In genomic region chr11:98003606-98004371, GRCh38 we compare ENCODE assay signal across 17 cellular contexts.
DNase-seq lines count a peak whose midpoint lies in the region; FAIRE-seq and TF ChIP-seq lines count a peak whose summit lies in the region.
"Had no signal": no experiment of that assay in that cellular context is flagged by ENCODE, and none has a peak within 500 bp of the region (broad histone marks: within the 10 kb centered on the region; RNA-seq: fewer than 3 reads in every experiment).

No MANE protein-coding gene starts in this region.

- H2BK120ac ChIP-seq in H9 (ENCODE audit: low read depth, low read length, poor library complexity, severe bottlenecking) (no peak overlapping the region), H1 (replicated peaks; ENCODE audit: low read depth, low read length) (no peak overlapping the region)

- H2BK15ac ChIP-seq in H9 (ENCODE audit: low read depth, low read length): no peak overlapping the region
- H2BK15ac ChIP-seq in H1 (ENCODE audit: low read length): no peak overlapping the region

- H2AFZ ChIP-seq in H9 (ENCODE audit: low read length): peak overlapping the region; percentile 62
- H2AFZ ChIP-seq in H1 (ENCODE audit: low read length): peak overlapping the region; percentile 57; the same call in 1 of the 2 replicates
- H2AFZ ChIP-seq in neural progenitor cell (replicated peaks): peak overlapping the region; percentile 77

- H3K4me2 ChIP-seq in H9 (ENCODE audit: insufficient read depth, insufficient read length, low read length) (no peak overlapping the region), H1 (ENCODE audit: insufficient read depth in 1 of 2, low read depth in 2 of 2, low read length in 2 of 2) (no peak overlapping the region), neural progenitor cell (no peak overlapping the region)

- no peak overlapping the region for H3K14ac ChIP-seq in H9 (ENCODE audit: insufficient read depth, low read length)
- no peak overlapping the region for H3K14ac ChIP-seq in H1 (ENCODE audit: insufficient read length)

- no peaks in the 10 kb centered on the region for H3K36me3 ChIP-seq in MG63
- H3K36me3 ChIP-seq in H1 (ENCODE audit: control insufficient read depth in 2 of 4, insufficient read depth in 4 of 4, low read length in 3 of 4): no peaks in the 10 kb centered on the region
- H3K36me3 ChIP-seq in neural progenitor cell: no peaks in the 10 kb centered on the region

- TF ChIP-seq EP300 in H1 (IDR thresholded peaks at IDR 0.05; ENCODE audit: borderline replicate concordance in 1 of 2, low read depth in 2 of 2, low read length in 2 of 2): no peak

- H3F3A ChIP-seq in neural progenitor cell (ENCODE audit: low read depth): no peaks in the 10 kb centered on the region

- no peaks in the 10 kb centered on the region for H3K79me1 ChIP-seq in H9 (ENCODE audit: insufficient read depth, low read depth, low read length, poor library complexity, severe bottlenecking)
- no peaks in the 10 kb centered on the region for H3K79me1 ChIP-seq in H1 (ENCODE audit: low read depth, low read length)

- H3K4me3 ChIP-seq in MG63 (peak overlapping the region; percentile 31), H1 (ENCODE audit: extremely low read depth in 1 of 4, insufficient read depth in 2 of 4, low read depth in 3 of 4, low read length in 4 of 4) (no peak overlapping the region), neural progenitor cell (no peak overlapping the region), foreskin fibroblast (ENCODE audit: low read depth in 1 of 2, low read length in 2 of 2) (no peak overlapping the region)

- CTCF ChIA-PET in H1 (lab: Charles Lee; ENCODE audit: partially characterized antibody): no interaction called here

- H4K5ac ChIP-seq in H9 (ENCODE audit: insufficient read length, low read depth, low read length) (no peak overlapping the region), H1 (ENCODE audit: insufficient read length, low read depth, low read length) (no peak overlapping the region)

- H3K23me2 ChIP-seq in H9 (ENCODE audit: insufficient read length, low read depth, low read length, poor library complexity, severe bottlenecking): no peaks in the 10 kb centered on the region
- H3K23me2 ChIP-seq in H1 (ENCODE audit: low read depth, low read length): no peaks in the 10 kb centered on the region

- H3K36me3 Mint-ChIP-seq in H9 (ENCODE audit: insufficient read depth in 1 of 3, low read depth in 3 of 3) (no peaks in the 10 kb centered on the region), neural progenitor cell (no peaks in the 10 kb centered on the region)

- POLR2A ChIA-PET in H1 (lab: Charles Lee; ENCODE audit: partially characterized antibody): no interaction called here

- no peak overlapping the region for H3K4me3 Mint-ChIP-seq in H9
- H3K4me3 Mint-ChIP-seq in neural progenitor cell: no peak overlapping the region
- H3K4me3 Mint-ChIP-seq: B cell; CD4-positive, alpha-beta T cell had no signal

- H3K9me3 ChIP-seq in H9 (ENCODE audit: control insufficient read depth, low read depth, low read length): no peaks in the 10 kb centered on the region
- H3K9me3 ChIP-seq in MG63: no peaks in the 10 kb centered on the region
- H3K9me3 ChIP-seq in H1 (ENCODE audit: insufficient read depth in 2 of 2, low read depth in 1 of 2, low read length in 1 of 2): no peaks in the 10 kb centered on the region
- H3K9me3 ChIP-seq in neural progenitor cell (ENCODE audit: low read depth): no peaks in the 10 kb centered on the region

- TF ChIP-seq CTCF in H9 (conservative IDR thresholded peaks at IDR 0.05) (no peak), H1 (IDR thresholded peaks at IDR 0.05; ENCODE audit: control extremely low read depth in 1 of 3, insufficient read depth in 1 of 3, low read depth in 1 of 3, low read length in 3 of 3) (no peak), neural progenitor cell (IDR thresholded peaks at IDR 0.05) (no peak), foreskin fibroblast (IDR thresholded peaks at IDR 0.05; ENCODE audit: low read depth, low read length) (no peak)

- H4K8ac ChIP-seq in H9 (replicated peaks; ENCODE audit: insufficient read length, low read depth, low read length) (no peak overlapping the region), H1 (ENCODE audit: extremely low read depth, insufficient read depth, low read length) (no peak overlapping the region)

- H3K4me1 Mint-ChIP-seq in H9: peaks cover 7 to 9% of the 10 kb centered on the region in 2 experiments
- no peaks in the 10 kb centered on the region for H3K4me1 Mint-ChIP-seq in neural progenitor cell
- H3K4me1 Mint-ChIP-seq: B cell had no signal

- no CpG with 5 or more reads among the region's 1 CpG for WGBS in H9 (ENCODE audit: extremely low coverage, insufficient read length, low lambda C conversion rate)
- 89% methylated on average over 1 of the region's 1 CpG; no CpG with 5 or more reads in 1 of the 2 experiments for WGBS in H1 (ENCODE audit: extremely low coverage in 1 of 2, insufficient coverage in 1 of 2, insufficient read length in 1 of 2, insufficient replicate concordance in 2 of 2, low coverage in 1 of 2, low lambda C conversion rate in 2 of 2, missing lambda C conversion rate in 1 of 2), 2 experiments

- H2BK12ac ChIP-seq in H9 (ENCODE audit: insufficient read length, low read depth, low read length) (no peak overlapping the region), H1 (ENCODE audit: low read depth, low read length) (no peak overlapping the region)

- H3K4ac ChIP-seq in H9 (ENCODE audit: low read depth, low read length): no peak overlapping the region
- H3K4ac ChIP-seq in H1 (replicated peaks; ENCODE audit: insufficient read length, low read depth, low read length): no peak overlapping the region

- no peak for DNase-seq in H9
- no peak for DNase-seq in MG63
- no peak for DNase-seq in H1 (ENCODE audit: low read depth in 1 of 2, low spot score in 2 of 2)
- no peak for DNase-seq in neural progenitor cell (ENCODE audit: low spot score)
- DNase-seq in foreskin fibroblast: no peak
- DNase-seq in NCI-H345 treated with DMSO at 0.1 percent for 48 hours (lab: John Stamatoyannopoulos, UW; ENCODE audit: unreplicated experiment): no peak
- DNase-seq in activated CD4-positive, CD25-positive, alpha-beta regulatory T cell (lab: John Stamatoyannopoulos, UW): no peak
- DNase-seq: CD4-positive, alpha-beta T cell; EL; HCEC 1CT; NCI-H1092; NCI-H146; NCI-H2081; NCI-H510A; NCI-H82; SHP77 treated with DMSO at 0.1 percent for 48 hours had no signal

- no peak for TF ChIP-seq POLR2A in H1 (IDR thresholded peaks at IDR 0.05; ENCODE audit: control extremely low read depth in 1 of 2, low read depth in 2 of 2, low read length in 2 of 2)

- no peaks in the 10 kb centered on the region for H4K20me1 ChIP-seq in H9 (ENCODE audit: control insufficient read depth, insufficient read depth, insufficient read length)
- no peaks in the 10 kb centered on the region for H4K20me1 ChIP-seq in H1 (replicated peaks in 1 of 2; ENCODE audit: control insufficient read depth in 1 of 2, insufficient read depth in 2 of 2, low read length in 2 of 2)
- no peaks in the 10 kb centered on the region for H4K20me1 ChIP-seq in neural progenitor cell (ENCODE audit: low read depth)

- H3K9me3 Mint-ChIP-seq in H9: no peaks in the 10 kb centered on the region
- H3K9me3 Mint-ChIP-seq in neural progenitor cell: no peaks in the 10 kb centered on the region
- H3K9me3 Mint-ChIP-seq: CD4-positive, alpha-beta T cell had no signal

- no peaks in the 10 kb centered on the region; the same call in 1 of the 2 replicates for H3K4me1 ChIP-seq in H9 (ENCODE audit: insufficient read depth, low read length)
- no peaks in the 10 kb centered on the region for H3K4me1 ChIP-seq in H1 (replicated peaks in 1 of 4; ENCODE audit: control insufficient read depth in 3 of 4, insufficient read depth in 4 of 4, low read length in 3 of 4)
- H3K4me1 ChIP-seq in neural progenitor cell: no peaks in the 10 kb centered on the region

- no peak for FAIRE-seq in H1 (lab: Jason Lieb, UNC)

- H3K27ac ChIP-seq in H9 (ENCODE audit: insufficient read length, low read depth, low read length): no peak overlapping the region
- no peak overlapping the region for H3K27ac ChIP-seq in H1 (ENCODE audit: low read depth, low read length)
- no peak overlapping the region for H3K27ac ChIP-seq in neural progenitor cell

- H3K56ac ChIP-seq in H9 (ENCODE audit: insufficient read length, low read depth, low read length) (no peak overlapping the region), H1 (replicated peaks; ENCODE audit: insufficient read length, low read depth, low read length) (no peak overlapping the region)

- H3K27me3 Mint-ChIP-seq in H9 (ENCODE audit: low read depth) (no peaks in the 10 kb centered on the region), neural progenitor cell (ENCODE audit: insufficient read depth, low read depth) (peaks cover 2% of the 10 kb centered on the region)
- H3K27me3 Mint-ChIP-seq: B cell; CD4-positive, alpha-beta T cell had no signal

- H2AK5ac ChIP-seq in H9 (ENCODE audit: insufficient read length, low read length): no peak overlapping the region
- H2AK5ac ChIP-seq in H1 (ENCODE audit: low read depth, low read length): no peak overlapping the region

- H3K27me3 ChIP-seq in H9 (ENCODE audit: insufficient read depth, low read length): no peaks in the 10 kb centered on the region
- H3K27me3 ChIP-seq in MG63: no peaks in the 10 kb centered on the region
- H3K27me3 ChIP-seq in H1 (replicated peaks in 1 of 4; ENCODE audit: control insufficient read depth in 3 of 4, extremely low read depth in 1 of 4, insufficient read depth in 3 of 4, low read length in 3 of 4): no peaks in the 10 kb centered on the region
- H3K27me3 ChIP-seq in neural progenitor cell: no peaks in the 10 kb centered on the region

- H2BK20ac ChIP-seq in H9 (ENCODE audit: low read depth, low read length, poor library complexity, severe bottlenecking) (no peak overlapping the region), H1 (ENCODE audit: low read length) (no peak overlapping the region)

- no peak overlapping the region for H4K91ac ChIP-seq in H9 (ENCODE audit: insufficient read length, low read depth, low read length)
- H4K91ac ChIP-seq in H1 (replicated peaks; ENCODE audit: insufficient read length, low read length): no peak overlapping the region

- no peak overlapping the region for H3T11ph ChIP-seq in H9 (ENCODE audit: low read length)

- no peak overlapping the region for H3K9ac ChIP-seq in H9 (ENCODE audit: extremely low read depth, insufficient read length, low read length)
- no peak overlapping the region for H3K9ac ChIP-seq in H1 (replicated peaks in 1 of 4; ENCODE audit: extremely low read depth in 1 of 4, low read depth in 3 of 4, low read length in 3 of 4)
- no peak overlapping the region for H3K9ac ChIP-seq in neural progenitor cell

- H3K27ac Mint-ChIP-seq in H9 (peak overlapping the region in 1 of 3 experiments; percentile 10; a peak in 1 of 7 replicates), neural progenitor cell (no peak overlapping the region)
- H3K27ac Mint-ChIP-seq: B cell; CD4-positive, alpha-beta T cell had no signal

- H3K18ac ChIP-seq in H9 (ENCODE audit: insufficient read length, low read depth, low read length) (no peak overlapping the region), H1 (ENCODE audit: extremely low read depth, low read length) (no peak overlapping the region)

- H3K79me2 ChIP-seq in H9 (ENCODE audit: insufficient read depth, low read length) (no peaks in the 10 kb centered on the region), H1 (ENCODE audit: control insufficient read depth in 1 of 2, insufficient read depth in 2 of 2, low read length in 2 of 2) (no peaks in the 10 kb centered on the region), neural progenitor cell (ENCODE audit: low read depth) (no peaks in the 10 kb centered on the region)

- no peak for TF ChIP-seq RAD21 in H1 (IDR thresholded peaks at IDR 0.05 in 1 of 2, conservative IDR thresholded peaks at IDR 0.05 in 1 of 2; ENCODE audit: low read depth in 2 of 2, low read length in 2 of 2)

- no peak overlapping the region for H3K23ac ChIP-seq in H9 (ENCODE audit: insufficient read length, low read depth, low read length)
- no peak overlapping the region for H3K23ac ChIP-seq in H1 (ENCODE audit: insufficient read length)

- H2BK5ac ChIP-seq in H9 (ENCODE audit: insufficient read length, low read length): no peak overlapping the region
- H2BK5ac ChIP-seq in H1 (ENCODE audit: low read depth, low read length): no peak overlapping the region
